ENCODE assay signal across 9 cellular contexts in the genomic region with DNA sequence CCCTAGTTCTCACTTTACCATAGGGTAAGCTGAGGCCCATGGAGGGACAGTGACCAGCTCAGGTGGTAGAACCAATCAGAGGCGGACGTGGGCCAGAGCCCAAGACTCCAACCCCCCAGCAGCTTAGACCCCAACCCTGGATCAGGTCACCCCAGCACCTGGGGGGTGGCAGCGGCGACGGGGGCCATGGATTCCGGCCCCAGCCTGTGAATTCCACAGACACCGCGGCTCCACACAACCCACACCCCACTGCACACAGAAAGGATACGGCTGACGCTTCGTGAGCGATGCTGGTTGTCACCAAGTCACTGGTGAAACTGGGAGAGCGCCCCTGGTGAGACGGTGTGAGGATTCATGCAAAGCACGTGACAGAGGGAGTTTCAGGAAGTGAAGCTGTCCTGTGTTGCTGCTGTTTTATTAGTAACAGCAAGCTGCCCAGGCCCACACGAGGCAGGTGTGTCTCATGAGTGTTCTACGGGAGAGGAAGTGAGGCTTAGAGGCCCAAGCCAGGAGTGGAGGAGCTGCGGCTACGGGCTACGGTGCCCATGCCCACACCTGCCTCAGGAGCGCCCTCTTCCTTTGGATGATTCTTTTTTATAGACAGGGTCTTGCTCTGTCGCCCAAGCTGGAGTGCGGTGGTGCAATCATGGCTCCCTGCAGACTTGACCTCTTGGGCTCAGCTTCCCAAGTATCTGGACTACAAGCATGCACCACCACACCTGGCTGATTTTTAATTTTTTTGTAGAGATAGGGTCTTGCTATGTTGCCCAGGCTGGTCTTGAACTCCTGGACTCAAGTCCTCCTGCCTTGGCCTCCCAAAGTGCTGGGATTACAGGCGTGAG. TPM values are rescaled to one million over a fixed set of nuclear protein-coding genes. Genes with fewer than 3 reads are reported as not detected.
DNase-seq lines count a peak whose midpoint lies in the region; ATAC-seq and TF ChIP-seq lines count a peak whose summit lies in the region.
"Not testable (repeated sequence)": the region's sequence is repeated elsewhere in the genome, so short reads cannot be mapped to it uniquely, and the experiment has no call there.
"Had no signal": no experiment of that assay in that cellular context is flagged by ENCODE, and none has a peak within 500 bp of the region (broad histone marks: within the 10 kb centered on the region; RNA-seq: fewer than 3 reads in every experiment).

No MANE protein-coding gene starts in this region.

- H3K9me3 ChIP-seq in OCI-LY7 (ENCODE audit: low read length): not testable (repeated sequence)

- peak; percentile 86 for ATAC-seq in GM21619 (IDR thresholded peaks at IDR 0.05; ENCODE audit: unreplicated experiment)
- peak; percentile 92 for ATAC-seq in HG03571 (IDR thresholded peaks at IDR 0.05; ENCODE audit: unreplicated experiment)
- ATAC-seq in naive thymus-derived CD8-positive, alpha-beta T cell: peak; percentile 89 to 94
- peak; percentile 51 for ATAC-seq in stimulated activated naive CD8-positive, alpha-beta T cell treated with anti-CD3 and anti-CD28 coated beads, Interleukin-15, Interleukin-2, amounts not matched to agents 100 U/mL and 50 U/mL, for 24 hours

- H3K27me3 Mint-ChIP-seq in naive thymus-derived CD8-positive, alpha-beta T cell: peaks cover 11 to 64% (median 34%) of the 10 kb centered on the region in 5 donors

- H3K9me3 Mint-ChIP-seq in naive thymus-derived CD8-positive, alpha-beta T cell: not testable (repeated sequence)

- H3K4me2 ChIP-seq in OCI-LY7 (ENCODE audit: low read length): peak overlapping the region; percentile 53

- POLR2A ChIA-PET in OCI-LY7 (lab: Charles Lee): interaction anchor here (0.7 to 1.1 kb wide), 2 partner anchors 12 to 17 kb away, joined by 3 read pairs; no protein-coding TSS in a partner anchor
- POLR2A ChIA-PET in naive thymus-derived CD8-positive, alpha-beta T cell (lab: Charles Lee): interaction anchor here (1.2 to 2.7 kb wide), 2 partner anchors 85 to 154 kb away, joined by 3 to 12 read pairs; partner anchors contain the start of gene MYCL

- H3K79me2 ChIP-seq in OCI-LY7 (ENCODE audit: insufficient read depth, low read depth, low read length): not testable (repeated sequence)

- BruUV-seq in OCI-LY7 (replicated peaks; lab: Mats Ljungman, UMichigan): not testable (repeated sequence)

- H4K20me1 ChIP-seq in OCI-LY7 (ENCODE audit: insufficient read depth, low read length): not testable (repeated sequence)

- H3K9me2 ChIP-seq in OCI-LY7 (ENCODE audit: insufficient read depth, low read length): not testable (repeated sequence)

- H3K4me1 ChIP-seq in OCI-LY7 (ENCODE audit: insufficient read depth, low read length, poor library complexity, severe bottlenecking): not testable (repeated sequence)

- TF ChIP-seq CTCF in GM12872 (IDR thresholded peaks at IDR 0.05; ENCODE audit: insufficient read depth, low read depth, low read length) (peak; percentile 42), OCI-LY7 (conservative IDR thresholded peaks at IDR 0.05; ENCODE audit: low read length) (peak; percentile 75)

- intact Hi-C loops in OCI-LY7 (cut with micrococcal nuclease; ENCODE audit: unreplicated experiment): loop anchor here (1.0 kb wide), 3 partner anchors 85 to 215 kb away; no protein-coding TSS in a partner anchor

- H3K27ac ChIP-seq in OCI-LY7 (ENCODE audit: low read depth, low read length, poor library complexity, severe bottlenecking): peak overlapping the region; percentile 52

- H3K4me3 ChIP-seq in OCI-LY7 (ENCODE audit: low read depth, low read length, poor library complexity, severe bottlenecking): peak overlapping the region; percentile 54

- peak overlapping the region; percentile 47 to 91 (median 80) for H3K27ac Mint-ChIP-seq in naive thymus-derived CD8-positive, alpha-beta T cell

- peak overlapping the region; percentile 65 to 90 (median 80) for H3K4me3 Mint-ChIP-seq in naive thymus-derived CD8-positive, alpha-beta T cell

- CTCF ChIA-PET in OCI-LY7 (lab: Charles Lee; ENCODE audit: unreplicated experiment): interaction anchor here (0.8 kb wide), 1 partner anchor 80 kb away, joined by 3 read pairs; no protein-coding TSS in a partner anchor

- peak; percentile 99 for DNase-seq in OCI-LY7 (ENCODE audit: low spot score)
- DNase-seq in activated CD4-positive, alpha-beta T cell treated with anti-CD3 and anti-CD28 coated beads, Interleukin-2, amount 50 U/mL, for 4 hours: peak; percentile 66 to 69
- peak; percentile 38 for DNase-seq in effector CD8-positive, alpha-beta T cell (lab: John Stamatoyannopoulos, UW)
- DNase-seq in naive thymus-derived CD8-positive, alpha-beta T cell: peak; percentile 13 to 79 (median 46)
- peak; percentile 55 for DNase-seq in stimulated activated naive CD8-positive, alpha-beta T cell treated with anti-CD3 and anti-CD28 coated beads, Interleukin-15, Interleukin-2, amounts not matched to agents 100 U/mL and 50 U/mL, for 24 hours

- H3K36me3 ChIP-seq in OCI-LY7 (ENCODE audit: insufficient read depth, low read length): not testable (repeated sequence)

- H3K4me1 Mint-ChIP-seq in naive thymus-derived CD8-positive, alpha-beta T cell: peaks cover 9 to 27% (median 20%) of the 10 kb centered on the region in 4 donors

- peak overlapping the region; percentile 50; the same call in 1 of the 2 replicates for H2AFZ ChIP-seq in OCI-LY7 (ENCODE audit: low read length)

- not testable (repeated sequence) for H3K36me3 Mint-ChIP-seq in naive thymus-derived CD8-positive, alpha-beta T cell

RNA-seq across cellular contexts. Expression of gene BMP8B, which starts 28.6 kb away (rescaled TPM):
- total RNA-seq in OCI-LY7 (2014; rRNA removed; shearing (Covaris generic)): 0.05 TPM in 1 of 2 replicates, not detected in the other
- 0.24 and 0.34 TPM in 2 replicates for total RNA-seq in OCI-LY7 (2022)
- under 1 TPM; 0.26 to 0.41 TPM for total RNA-seq in naive thymus-derived CD8-positive, alpha-beta T cell
- polyA plus RNA-seq in naive thymus-derived CD8-positive, alpha-beta T cell: under 1 TPM in 1 of 3 donors, not detected in 2; 0.13 TPM
- total RNA-seq: smooth muscle cell had no signal

RNA-seq across cellular contexts. Expression of gene OXCT2, which starts 46.2 kb away (rescaled TPM):
- total RNA-seq in OCI-LY7 (2014; rRNA removed; shearing (Covaris generic)): 0.10 and 0.79 TPM in 2 replicates
- 0.17 TPM in 1 of 2 replicates, not detected in the other for total RNA-seq in OCI-LY7 (2022)
- not detected for total RNA-seq in naive thymus-derived CD8-positive, alpha-beta T cell
- not detected for polyA plus RNA-seq in naive thymus-derived CD8-positive, alpha-beta T cell
- total RNA-seq: smooth muscle cell had no signal
- polyA plus RNA-seq: smooth muscle cell had no signal

Comparison
In these comparisons a context has a peak if more than half of its experiments do, and no peak if none do; other contexts are left out.
1. Peak in every context shown above with its lines: DNase-seq, ATAC-seq, H3K4me3 ChIP-seq and H3K27ac ChIP-seq.
2. DNase-seq: peak in every context shown above with its lines; median percentile 99 in OCI-LY7; 68 in activated CD4-positive, alpha-beta T cell treated with anti-CD3 and anti-CD28 coated beads, Interleukin-2, amount 50 U/mL, for 4 hours; 55 in stimulated activated naive CD8-positive, alpha-beta T cell treated with anti-CD3 and anti-CD28 coated beads, Interleukin-15, Interleukin-2, amounts not matched to agents 100 U/mL and 50 U/mL, for 24 hours; 46 in naive thymus-derived CD8-positive, alpha-beta T cell; 38 in effector CD8-positive, alpha-beta T cell.